ENCODE assay signal across 1 cellular context in the genomic region with DNA sequence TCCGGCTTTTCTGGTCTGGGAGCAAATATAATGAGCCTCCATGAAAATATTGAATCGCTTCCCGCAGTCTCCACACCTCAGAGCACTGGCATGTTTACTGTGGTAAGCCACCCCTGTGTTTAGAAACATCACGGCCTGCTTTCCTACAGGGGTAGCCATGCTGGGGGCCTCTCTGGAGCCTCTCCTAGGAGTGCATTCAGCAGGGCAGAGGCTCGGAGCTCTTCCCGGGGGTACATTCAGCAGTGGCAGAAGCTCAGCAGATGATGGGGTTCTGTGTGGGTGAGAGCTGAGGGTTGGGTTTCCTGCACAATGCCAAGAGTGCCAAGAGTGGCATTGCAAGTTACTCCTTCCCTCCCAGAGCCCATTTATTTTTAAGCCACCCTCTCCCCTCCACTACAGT.
TF ChIP-seq lines count a peak whose summit lies in the region.

No MANE protein-coding gene starts in this region.

TF ChIP-seq in HepG2, 621 proteins besides CTCF, POLR2A, EP300 and RAD21 (continued from another document):
- no peak for TF ChIP-seq ZNF335 (CRISPR knock-in tag; IDR thresholded peaks at IDR 0.05)
- TF ChIP-seq ZNF879 (CRISPR knock-in tag; IDR thresholded peaks at IDR 0.05): no peak
- TF ChIP-seq ZNF570 (CRISPR knock-in tag; IDR thresholded peaks at IDR 0.05; ENCODE audit: borderline replicate concordance): no peak
- no peak for TF ChIP-seq SMAD3 (CRISPR knock-in tag; IDR thresholded peaks at IDR 0.05)
- no peak for TF ChIP-seq POGZ (CRISPR knock-in tag; IDR thresholded peaks at IDR 0.05)
- TF ChIP-seq, protein P1, sequence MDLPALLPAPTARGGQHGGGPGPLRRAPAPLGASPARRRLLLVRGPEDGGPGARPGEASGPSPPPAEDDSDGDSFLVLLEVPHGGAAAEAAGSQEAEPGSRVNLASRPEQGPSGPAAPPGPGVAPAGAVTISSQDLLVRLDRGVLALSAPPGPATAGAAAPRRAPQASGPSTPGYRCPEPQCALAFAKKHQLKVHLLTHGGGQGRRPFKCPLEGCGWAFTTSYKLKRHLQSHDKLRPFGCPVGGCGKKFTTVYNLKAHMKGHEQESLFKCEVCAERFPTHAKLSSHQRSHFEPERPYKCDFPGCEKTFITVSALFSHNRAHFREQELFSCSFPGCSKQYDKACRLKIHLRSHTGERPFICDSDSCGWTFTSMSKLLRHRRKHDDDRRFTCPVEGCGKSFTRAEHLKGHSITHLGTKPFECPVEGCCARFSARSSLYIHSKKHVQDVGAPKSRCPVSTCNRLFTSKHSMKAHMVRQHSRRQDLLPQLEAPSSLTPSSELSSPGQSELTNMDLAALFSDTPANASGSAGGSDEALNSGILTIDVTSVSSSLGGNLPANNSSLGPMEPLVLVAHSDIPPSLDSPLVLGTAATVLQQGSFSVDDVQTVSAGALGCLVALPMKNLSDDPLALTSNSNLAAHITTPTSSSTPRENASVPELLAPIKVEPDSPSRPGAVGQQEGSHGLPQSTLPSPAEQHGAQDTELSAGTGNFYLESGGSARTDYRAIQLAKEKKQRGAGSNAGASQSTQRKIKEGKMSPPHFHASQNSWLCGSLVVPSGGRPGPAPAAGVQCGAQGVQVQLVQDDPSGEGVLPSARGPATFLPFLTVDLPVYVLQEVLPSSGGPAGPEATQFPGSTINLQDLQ (CRISPR knock-in tag; IDR thresholded peaks at IDR 0.05): no peak
- no peak for TF ChIP-seq ZSCAN29 (CRISPR knock-in tag; conservative IDR thresholded peaks at IDR 0.05)
- no peak for TF ChIP-seq SMC3 (IDR thresholded peaks at IDR 0.05; ENCODE audit: low read length)
